In the genomic region with DNA sequence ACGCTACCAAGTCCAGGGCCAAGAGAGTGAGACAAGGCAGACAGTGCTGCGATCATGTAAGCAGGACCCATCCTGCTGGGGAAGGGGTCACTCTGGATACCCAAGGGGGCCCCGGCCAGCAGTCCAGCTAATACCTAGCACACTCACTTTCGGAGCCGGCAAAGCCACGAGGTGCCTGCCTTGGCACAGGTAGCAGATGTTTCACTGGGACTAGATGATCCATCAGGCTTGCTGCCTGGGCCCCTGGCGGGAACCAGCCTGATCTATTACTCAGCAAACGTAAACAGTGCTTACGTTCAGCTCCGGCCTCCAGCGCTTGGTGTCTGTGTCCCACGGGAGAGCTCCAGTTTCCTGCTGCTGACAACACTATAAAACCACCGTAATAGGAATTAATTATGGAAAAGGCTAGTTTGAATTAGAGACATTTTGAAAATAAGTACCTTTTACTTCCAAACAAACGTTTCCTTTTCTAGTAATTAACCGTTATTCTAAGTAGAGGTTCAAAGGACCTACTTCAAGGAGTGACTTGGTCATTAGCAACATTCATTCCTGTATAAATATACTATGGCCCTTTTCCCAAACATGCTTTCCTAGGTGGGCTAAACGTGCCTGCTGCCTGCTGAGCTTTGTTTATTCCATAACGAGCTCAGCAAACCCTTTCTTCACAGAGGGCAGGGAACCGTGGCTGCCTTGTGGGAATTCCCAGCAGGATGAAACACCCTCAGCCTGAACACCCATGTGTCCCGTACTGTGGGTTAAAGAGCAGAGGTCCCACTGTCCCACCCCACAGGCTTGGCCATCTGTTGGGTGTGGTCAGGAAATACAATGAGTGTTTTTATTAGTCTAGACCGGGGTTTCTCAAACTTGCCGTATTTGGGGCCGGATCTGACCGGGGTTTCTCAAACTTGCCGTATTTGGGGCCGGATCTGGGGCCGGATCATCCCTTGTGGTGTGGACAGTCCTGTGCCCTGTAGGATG, we compare ENCODE assay signal across 11 cellular contexts. TPM values are rescaled to one million over a fixed set of nuclear protein-coding genes. Genes with fewer than 3 reads are reported as not detected.
DNase-seq lines count a peak whose midpoint lies in the region; ATAC-seq and TF ChIP-seq lines count a peak whose summit lies in the region.
"Had no signal": no experiment of that assay in that cellular context is flagged by ENCODE, and none has a peak within 500 bp of the region (broad histone marks: within the 10 kb centered on the region; RNA-seq: fewer than 3 reads in every experiment).

No MANE protein-coding gene starts in this region.

- H3K36me3 ChIP-seq in kidney epithelial cell (ENCODE audit: control insufficient read depth, insufficient read depth, low read length), result no peaks in the 10 kb centered on the region

- H3K27ac ChIP-seq in 22Rv1, result peak overlapping the region; percentile 20; the same call in 1 of the 2 replicates
- H3K27ac ChIP-seq: C4-2B had no signal

- no peak overlapping the region for H3K4me3 ChIP-seq in kidney epithelial cell (ENCODE audit: low read depth, low read length)

- DNase-seq in M059J (ENCODE audit: low read depth), result peak; percentile 74
- peak; percentile 39 for DNase-seq in T1000 (lab: John Stamatoyannopoulos, UW)
- peak; percentile 50 for DNase-seq in kidney epithelial cell (ENCODE audit: low read depth)
- no peak for DNase-seq in stimulated activated CD8-positive, alpha-beta memory T cell treated with anti-CD3 and anti-CD28 coated beads, Interleukin-4, amount 100 ng/mL, for 48 hours
- DNase-seq: activated CD8-positive, alpha-beta memory T cell treated with anti-CD3 and anti-CD28 coated beads, Interleukin-2, amount 50 U/mL, for 4 hours; hypothalamus had no signal

- H3K27me3 ChIP-seq in kidney epithelial cell (ENCODE audit: control insufficient read depth, insufficient read depth, low read length), result no peaks in the 10 kb centered on the region

- ATAC-seq in GM18519 (IDR thresholded peaks at IDR 0.05; ENCODE audit: low FRiP score, unreplicated experiment) (no peak), HG03565 (IDR thresholded peaks at IDR 0.05; ENCODE audit: unreplicated experiment) (no peak), GM19452 (IDR thresholded peaks at IDR 0.05; ENCODE audit: unreplicated experiment) (no peak)

- TF ChIP-seq CTCF in 22Rv1 (IDR thresholded peaks at IDR 0.05) (no peak), kidney epithelial cell (IDR thresholded peaks at IDR 0.05; ENCODE audit: insufficient read depth, low read length, poor library complexity, severe bottlenecking) (no peak)

RNA-seq across cellular contexts. Expression of a gene that starts 18.4 kb away (rescaled TPM):
- total RNA-seq in M059J (2014; rRNA removed; shearing (Covaris generic)), result 0.54 and 0.64 TPM in 2 replicates
- 3.6 and 5.1 TPM in 2 replicates for total RNA-seq in kidney epithelial cell
